Comparison of ENCODE assay signal across 7 cellular contexts in the genomic region with DNA sequence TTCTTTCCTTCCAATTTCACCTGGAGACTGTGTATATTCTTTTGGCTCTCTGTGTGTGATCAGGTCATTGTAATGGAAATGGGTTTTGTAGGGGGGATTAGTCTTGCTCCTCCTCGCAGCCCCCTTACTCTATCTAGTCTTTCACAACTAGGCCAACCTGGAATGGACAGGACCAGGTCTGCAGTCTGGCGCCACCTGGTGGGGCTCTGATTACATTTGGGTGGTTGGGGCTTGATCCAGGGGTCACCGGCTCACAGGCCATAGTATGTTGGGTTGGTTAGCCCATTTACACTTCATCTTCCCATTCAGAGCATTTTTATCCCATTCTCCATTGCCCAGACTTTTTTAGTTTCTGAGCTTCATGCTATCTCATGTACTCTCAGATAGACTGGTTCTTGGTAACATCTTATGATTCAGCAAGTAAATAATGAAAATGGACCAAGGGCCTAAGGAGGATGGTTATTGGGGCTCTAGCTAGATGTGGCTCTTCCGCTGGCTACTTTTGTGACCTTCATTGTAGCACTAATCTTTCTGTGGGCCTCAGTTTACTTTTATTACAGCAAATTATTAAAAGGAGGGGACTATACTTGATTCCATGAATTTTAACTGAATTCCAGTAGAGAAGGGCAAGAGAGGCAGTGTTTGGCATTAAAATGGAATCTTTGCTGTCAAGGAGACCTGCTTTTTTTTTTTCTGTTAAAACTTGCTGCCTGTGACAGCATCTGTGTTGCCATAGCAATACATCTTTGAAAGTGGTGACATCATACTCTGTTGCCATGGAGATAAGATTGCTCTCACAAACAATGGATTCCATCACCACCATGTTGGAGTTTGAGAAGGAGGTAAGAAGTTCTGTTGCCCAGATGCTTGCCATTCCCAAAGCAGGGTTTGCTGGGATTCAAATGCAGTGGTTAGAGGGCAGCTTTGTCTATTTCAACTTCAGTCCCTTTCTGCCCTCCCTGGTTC.
DNase-seq lines count a peak whose midpoint lies in the region; ATAC-seq and TF ChIP-seq lines count a peak whose summit lies in the region.

No MANE protein-coding gene starts in this region.

- CTCF ChIA-PET in activated naive CD4-positive, alpha-beta T cell treated with anti-CD3 and anti-CD28 coated beads for 36 hours (lab: Charles Lee), result interaction anchor here (0.7 to 10.6 kb wide), 19 partner anchors 9 to 192 kb away, joined by 3 to 165 read pairs (median 3); no protein-coding TSS in a partner anchor

- no peaks in the 10 kb centered on the region for H3K27me3 ChIP-seq in sigmoid colon

- no peak overlapping the region for H3K27ac ChIP-seq in sigmoid colon

- no peak for TF ChIP-seq EP300 in sigmoid colon (IDR thresholded peaks at IDR 0.05)

- H3K9me3 ChIP-seq in sigmoid colon, result no peaks in the 10 kb centered on the region

- no peak overlapping the region for H3K4me3 Mint-ChIP-seq in activated naive CD4-positive, alpha-beta T cell treated with anti-CD3 and anti-CD28 coated beads for 36 hours

- H3K36me3 Mint-ChIP-seq in activated naive CD4-positive, alpha-beta T cell treated with anti-CD3 and anti-CD28 coated beads for 36 hours (ENCODE audit: low read depth), result no peaks in the 10 kb centered on the region

- H3K36me3 ChIP-seq in sigmoid colon, result peaks cover 0 to 32% (median 3%) of the 10 kb centered on the region in 4 donors

- WGBS in sigmoid colon, 2 donors, result 49 to 58% methylated on average over 4 of the region's 4 CpGs

- no peaks in the 10 kb centered on the region for H3K4me1 Mint-ChIP-seq in activated naive CD4-positive, alpha-beta T cell treated with anti-CD3 and anti-CD28 coated beads for 36 hours (ENCODE audit: low read depth)

- peak; percentile 62 for ATAC-seq in HG03280 (IDR thresholded peaks at IDR 0.05; ENCODE audit: unreplicated experiment)
- ATAC-seq in left cardiac atrium, result peak; percentile 46 to 68
- ATAC-seq in GM18505 (IDR thresholded peaks at IDR 0.05; ENCODE audit: unreplicated experiment), result no peak

- TF ChIP-seq POLR2A in sigmoid colon (IDR thresholded peaks at IDR 0.05), result no peak
- TF ChIP-seq POLR2A in GM18505 (IDR thresholded peaks at IDR 0.05; ENCODE audit: borderline replicate concordance, extremely low read depth, insufficient read depth, insufficient read length), result no peak

- H3K27me3 Mint-ChIP-seq in activated naive CD4-positive, alpha-beta T cell treated with anti-CD3 and anti-CD28 coated beads for 36 hours (ENCODE audit: low read depth), result no peaks in the 10 kb centered on the region

- no peaks in the 10 kb centered on the region for H3K9me3 Mint-ChIP-seq in activated naive CD4-positive, alpha-beta T cell treated with anti-CD3 and anti-CD28 coated beads for 36 hours

- peaks cover 0 to 19% (median 15%) of the 10 kb centered on the region in 4 donors for H3K4me1 ChIP-seq in sigmoid colon

- no peak overlapping the region for H3K4me3 ChIP-seq in sigmoid colon

- H3K27ac Mint-ChIP-seq in activated naive CD4-positive, alpha-beta T cell treated with anti-CD3 and anti-CD28 coated beads for 36 hours, result no peak overlapping the region

- peak; percentile 60 for DNase-seq in RKO (ENCODE audit: low spot score)
- DNase-seq in activated naive CD4-positive, alpha-beta T cell treated with anti-CD3 and anti-CD28 coated beads for 36 hours, result peak; percentile 82
- DNase-seq in left cardiac atrium, result peak; percentile 78
- DNase-seq in sigmoid colon, result peak; percentile 78

- intact Hi-C loops in activated naive CD4-positive, alpha-beta T cell treated with anti-CD3 and anti-CD28 coated beads for 36 hours (cut with micrococcal nuclease), result loop anchor here (1.0 kb wide), 3 partner anchors 58 to 151 kb away; no protein-coding TSS in a partner anchor
- intact Hi-C loops in left cardiac atrium (cut with DNase I), result loop anchor here (5.0 to 10.0 kb wide), 3 partner anchors 59 to 209 kb away; no protein-coding TSS in a partner anchor
- intact Hi-C loops in sigmoid colon (cut with DNase I), result no loop called here

- TF ChIP-seq CTCF in GM12873 (IDR thresholded peaks at IDR 0.05; ENCODE audit: insufficient read depth, low read depth, low read length, missing control alignments) (peak; percentile 94), sigmoid colon (IDR thresholded peaks at IDR 0.05) (peak in 3 of 4 experiments; percentile 42 to 63 (median 57))
